ENCODE assay signal across 12 cellular contexts in the genomic region with DNA sequence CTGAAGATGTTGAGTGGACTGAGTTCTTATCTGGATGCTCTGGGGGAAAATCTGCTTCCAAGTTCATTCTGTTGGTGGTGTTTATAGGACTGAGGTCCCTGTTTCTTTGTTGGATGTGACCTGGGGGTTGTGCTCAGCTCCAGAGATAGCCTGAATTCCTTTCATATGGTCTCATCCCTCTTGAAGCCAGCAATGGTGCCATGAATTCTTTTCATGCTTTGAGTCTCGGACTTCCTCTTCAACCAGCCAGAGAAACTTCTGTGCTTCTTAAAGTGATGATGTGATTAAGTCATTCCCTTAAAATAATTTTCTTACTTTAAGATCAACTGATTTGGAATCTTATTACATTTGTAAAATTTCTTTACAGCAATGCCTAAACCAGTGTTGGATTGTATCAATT.
DNase-seq lines count a peak whose midpoint lies in the region; ATAC-seq and TF ChIP-seq lines count a peak whose summit lies in the region.
"Had no signal": no experiment of that assay in that cellular context is flagged by ENCODE, and none has a peak within 500 bp of the region (broad histone marks: within the 10 kb centered on the region; RNA-seq: fewer than 3 reads in every experiment).

No MANE protein-coding gene starts in this region.

- TF ChIP-seq CTCF in AG10803 (conservative IDR thresholded peaks at IDR 0.05; ENCODE audit: low read length) = no peak
- no peak for TF ChIP-seq CTCF in CD4-positive, alpha-beta T cell (IDR thresholded peaks at IDR 0.05)

- no peaks in the 10 kb centered on the region for H3K27me3 ChIP-seq in CD4-positive, alpha-beta T cell (ENCODE audit: control insufficient read depth, insufficient read depth, low read length)

- no peaks in the 10 kb centered on the region for H3K9me3 ChIP-seq in mesodermal cell (ENCODE audit: control insufficient read depth, low read length)
- no peaks in the 10 kb centered on the region for H3K9me3 ChIP-seq in CD4-positive, alpha-beta T cell (ENCODE audit: control insufficient read depth, low read length)
- H3K9me3 ChIP-seq: lower lobe of right lung had no signal

- peak overlapping the region; percentile 21 for H3K4me3 ChIP-seq in AG10803 (ENCODE audit: low read length)
- no peak overlapping the region for H3K4me3 ChIP-seq in mesodermal cell (ENCODE audit: extremely low read depth, insufficient read depth, low read length, poor library complexity, severe bottlenecking)
- H3K4me3 ChIP-seq: lower lobe of right lung had no signal

- CTCF ChIA-PET in CD4-positive, alpha-beta T cell (lab: Charles Lee) = no interaction called here

- peaks cover 14% of the 10 kb centered on the region for H3K4me1 ChIP-seq in mesodermal cell (ENCODE audit: control insufficient read depth, insufficient read depth, low read length, poor library complexity, severe bottlenecking)
- H3K4me1 ChIP-seq: lower lobe of right lung had no signal

- intact Hi-C loops in CD4-positive, alpha-beta T cell (cut with DNase I, micrococcal nuclease) = no loop called here

- H3K36me3 ChIP-seq in mesodermal cell (ENCODE audit: control insufficient read depth, insufficient read depth, low read length) = no peaks in the 10 kb centered on the region
- H3K36me3 ChIP-seq: lower lobe of right lung had no signal

- H3K4me3 Mint-ChIP-seq in CD4-positive, alpha-beta T cell = no peak overlapping the region
- H3K4me3 Mint-ChIP-seq: activated CD8-positive, alpha-beta memory T cell treated with anti-CD3 and anti-CD28 coated beads, Interleukin-2, amount 10 ng/mL, durations not matched to agents 7 days and 5 days had no signal

- no peak overlapping the region for H3K27ac Mint-ChIP-seq in CD4-positive, alpha-beta T cell
- H3K27ac Mint-ChIP-seq: activated CD8-positive, alpha-beta memory T cell treated with anti-CD3 and anti-CD28 coated beads, Interleukin-2, amount 10 ng/mL, durations not matched to agents 7 days and 5 days had no signal

- POLR2A ChIA-PET in CD4-positive, alpha-beta T cell (lab: Charles Lee) = no interaction called here

- H3K27me3 Mint-ChIP-seq in CD4-positive, alpha-beta T cell = peaks cover 5% of the 10 kb centered on the region
- H3K27me3 Mint-ChIP-seq: activated CD8-positive, alpha-beta memory T cell treated with anti-CD3 and anti-CD28 coated beads, Interleukin-2, amount 10 ng/mL, durations not matched to agents 7 days and 5 days had no signal

- H3K27ac ChIP-seq in mesodermal cell (ENCODE audit: low read depth, low read length, severe bottlenecking) = peak overlapping the region; percentile 83
- H3K27ac ChIP-seq in CD4-positive, alpha-beta T cell (ENCODE audit: low read depth, low read length) = no peak overlapping the region
- H3K27ac ChIP-seq: lower lobe of right lung had no signal

- ATAC-seq in CD4-positive, alpha-beta T cell (ENCODE audit: poor library complexity) = no peak
- ATAC-seq in HG03135 (IDR thresholded peaks at IDR 0.05; ENCODE audit: unreplicated experiment) = no peak
- ATAC-seq: activated CD8-positive, alpha-beta memory T cell treated with anti-CD3 and anti-CD28 coated beads, Interleukin-2, amount 10 ng/mL, durations not matched to agents 7 days and 5 days had no signal

- DNase-seq in AG10803 (ENCODE audit: low read depth) (peak; percentile 92), NCI-H226 (peak; percentile 81), fibroblast of gingiva (ENCODE audit: low read depth) (peak; percentile 62), NOMO-1 treated with dmso at 0.1 percent for 144 hours (lab: John Stamatoyannopoulos, UW; ENCODE audit: unreplicated experiment) (no peak), retina (no peak)
- no peak for DNase-seq in CD4-positive, alpha-beta T cell
- DNase-seq: activated CD8-positive, alpha-beta memory T cell treated with anti-CD3 and anti-CD28 coated beads, Interleukin-2, amount 10 ng/mL, durations not matched to agents 7 days and 5 days; C1 segment of cervical spinal cord; lower lobe of right lung; NCI-H146 had no signal

- WGBS in mesodermal cell (ENCODE audit: insufficient coverage in 2 of 2), 2 experiments = no CpG with 5 or more reads among the region's 1 CpG

- H3K36me3 Mint-ChIP-seq in CD4-positive, alpha-beta T cell (ENCODE audit: low read depth) = no peaks in the 10 kb centered on the region
- H3K36me3 Mint-ChIP-seq: activated CD8-positive, alpha-beta memory T cell treated with anti-CD3 and anti-CD28 coated beads, Interleukin-2, amount 10 ng/mL, durations not matched to agents 7 days and 5 days had no signal

- no peaks in the 10 kb centered on the region for H3K9me3 Mint-ChIP-seq in CD4-positive, alpha-beta T cell

- H3K4me1 Mint-ChIP-seq in CD4-positive, alpha-beta T cell (ENCODE audit: low read depth) = no peaks in the 10 kb centered on the region

Comparison
In these comparisons a context has a peak if more than half of its experiments do, and no peak if none do; other contexts are left out.
1. DNase-seq: peak in AG10803 (single experiment), NCI-H226 (single experiment) and fibroblast of gingiva (single experiment); none in NOMO-1 treated with dmso at 0.1 percent for 144 hours (single experiment), CD4-positive, alpha-beta T cell (0 of 10) and retina (single experiment).